ENCODE assay signal across 16 cellular contexts in the genomic region with DNA sequence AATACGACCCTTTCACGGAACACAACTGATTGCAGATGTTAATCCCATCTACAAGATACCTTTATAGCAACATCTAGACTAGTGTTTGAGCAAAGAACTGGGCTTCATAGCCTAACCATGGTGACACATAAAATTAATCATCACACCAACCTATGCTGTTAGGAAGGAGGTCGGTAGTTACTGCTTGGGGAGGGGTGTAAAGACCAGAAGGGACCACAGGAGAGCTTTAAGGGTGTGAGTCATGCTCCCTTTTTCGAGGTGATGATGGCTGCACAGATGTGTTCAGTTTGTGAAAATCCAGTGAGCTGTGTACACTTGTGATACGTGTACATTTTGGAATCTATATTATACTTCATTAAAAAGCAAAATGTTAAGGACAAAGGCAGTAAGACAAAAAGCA.
"Had no signal": no experiment of that assay in that cellular context is flagged by ENCODE, and none has a peak within 500 bp of the region (broad histone marks: within the 10 kb centered on the region; RNA-seq: fewer than 3 reads in every experiment).

No MANE protein-coding gene starts in this region.

- ATAC-seq: activated CD4-positive, CD25-positive, alpha-beta regulatory T cell treated with anti-CD3 and anti-CD28 coated beads, Interleukin-2, amount 50 U/mL, for 24 hours; activated naive CD4-positive, alpha-beta T cell treated with anti-CD3 and anti-CD28 coated beads, Interleukin-2, amount 50 U/mL, for 72 hours; esophagus mucosa; gastroesophageal sphincter; heart right ventricle; left ventricle myocardium superior had no signal

- H3K27ac ChIP-seq: adrenal gland, gastroesophageal sphincter, heart right ventricle, thyroid gland, uterus had no signal

- H3K9me3 ChIP-seq: adrenal gland, gastroesophageal sphincter, heart right ventricle, thyroid gland, uterus had no signal

- H3K4me1 ChIP-seq: uterus had no signal

- H3K27me3 ChIP-seq: adrenal gland, gastroesophageal sphincter, heart right ventricle, thyroid gland, uterus had no signal

- DNase-seq: activated CD4-positive, alpha-beta T cell treated with anti-CD3 and anti-CD28 coated beads, Interleukin-2, amount 50 U/mL, for 1 hour; activated gamma-delta T cell treated with Interleukin-2 at 50 U/mL for 16 hours; adrenal gland; cerebellar nuclear complex; effector CD4-positive, alpha-beta T cell; heart right ventricle; left ventricle myocardium superior; stimulated activated CD4-positive, alpha-beta T cell treated with anti-CD3 and anti-CD28 coated beads, Interleukin-12 subunit alpha, Interleukin-12 subunit beta, amount 100 ng/mL, for 4 hours; stimulated activated CD4-positive, alpha-beta T cell treated with anti-CD3 and anti-CD28 coated beads, Interleukin-1b, Interleukin-23, amount 100 ng/mL, for 48 hours; stimulated activated naive CD4-positive, alpha-beta T cell treated with Interleukin-2 at 50 U/mL for 16 hours; thyroid gland; uterus had no signal

- H3K36me3 ChIP-seq: adrenal gland, gastroesophageal sphincter, heart right ventricle, thyroid gland, uterus had no signal

- H3K4me3 ChIP-seq: adrenal gland, gastroesophageal sphincter, heart right ventricle, thyroid gland, uterus had no signal
